In genomic region chr6:26027491-26028211, GRCh38 we compare ENCODE assay signal across 7 cellular contexts. TPM values are rescaled to one million over a fixed set of nuclear protein-coding genes. Genes with fewer than 3 reads are reported as not detected.
DNase-seq lines count a peak whose midpoint lies in the region; ATAC-seq and TF ChIP-seq lines count a peak whose summit lies in the region.

No MANE protein-coding gene starts in this region.

- H3K27ac Mint-ChIP-seq in HFFc6, result peak overlapping the region; percentile 92
- H3K27ac Mint-ChIP-seq in WTC11, result peak overlapping the region; percentile 98
- H3K27ac Mint-ChIP-seq in stimulated activated effector memory CD8-positive, alpha-beta T cell treated with anti-CD3 and anti-CD28 coated beads, Interleukin-12 subunit alpha, Interleukin-12 subunit beta, amount 100 ng/mL, for 72 hours, result peak overlapping the region; percentile 97

- 55% methylated on average over 9 of the region's 9 CpGs for WGBS in right cardiac atrium

- H3K36me3 Mint-ChIP-seq in HFFc6 (ENCODE audit: low read depth) (no peaks in the 10 kb centered on the region), WTC11 (peaks cover 5% of the 10 kb centered on the region)
- peaks cover 36% of the 10 kb centered on the region for H3K36me3 Mint-ChIP-seq in stimulated activated effector memory CD8-positive, alpha-beta T cell treated with anti-CD3 and anti-CD28 coated beads, Interleukin-12 subunit alpha, Interleukin-12 subunit beta, amount 100 ng/mL, for 72 hours

- no peaks in the 10 kb centered on the region for H3K9me3 ChIP-seq in right cardiac atrium (ENCODE audit: control insufficient read depth, low read length)

- TF ChIP-seq CTCF in HFFc6 (IDR thresholded peaks at IDR 0.05), result no peak
- TF ChIP-seq CTCF in WTC11 (IDR thresholded peaks at IDR 0.05), result no peak

- H3K4me1 Mint-ChIP-seq in HFFc6 (ENCODE audit: low read depth) (peaks cover 80% of the 10 kb centered on the region), WTC11 (peaks cover 63% of the 10 kb centered on the region)
- peaks cover 40% of the 10 kb centered on the region for H3K4me1 Mint-ChIP-seq in stimulated activated effector memory CD8-positive, alpha-beta T cell treated with anti-CD3 and anti-CD28 coated beads, Interleukin-12 subunit alpha, Interleukin-12 subunit beta, amount 100 ng/mL, for 72 hours

- no peak for DNase-seq in HFFc6
- DNase-seq in WTC11 (ENCODE audit: low spot score), result no peak
- DNase-seq in right cardiac atrium, result no peak
- no peak for DNase-seq in stimulated activated effector memory CD8-positive, alpha-beta T cell treated with anti-CD3 and anti-CD28 coated beads, Interleukin-12 subunit alpha, Interleukin-12 subunit beta, amount 100 ng/mL, for 72 hours (ENCODE audit: low spot score in 2 of 2)
- DNase-seq in GM03348 (ENCODE audit: low spot score), result no peak
- no peak for DNase-seq in stimulated activated CD4-positive, alpha-beta T cell treated with anti-CD3 and anti-CD28 coated beads, Interleukin-4, amount 100 ng/mL, for 1 hour

- no peaks in the 10 kb centered on the region for H3K27me3 ChIP-seq in right cardiac atrium (ENCODE audit: control insufficient read depth, insufficient read depth)

- H3K9me3 Mint-ChIP-seq in HFFc6, result no peaks in the 10 kb centered on the region
- no peaks in the 10 kb centered on the region for H3K9me3 Mint-ChIP-seq in WTC11
- no peaks in the 10 kb centered on the region for H3K9me3 Mint-ChIP-seq in stimulated activated effector memory CD8-positive, alpha-beta T cell treated with anti-CD3 and anti-CD28 coated beads, Interleukin-12 subunit alpha, Interleukin-12 subunit beta, amount 100 ng/mL, for 72 hours

- no peak overlapping the region for H3K27ac ChIP-seq in right cardiac atrium (ENCODE audit: low read length)

- H3K27me3 Mint-ChIP-seq in HFFc6 (ENCODE audit: insufficient read depth) (peaks cover 16% of the 10 kb centered on the region), WTC11 (ENCODE audit: low read depth) (no peaks in the 10 kb centered on the region)

- CTCF ChIA-PET in WTC11 (lab: Charles Lee), result no interaction called here

- no peak for ATAC-seq in WTC11
- no peak for ATAC-seq in right cardiac atrium
- ATAC-seq in stimulated activated effector memory CD8-positive, alpha-beta T cell treated with anti-CD3 and anti-CD28 coated beads, Interleukin-12 subunit alpha, Interleukin-12 subunit beta, amount 100 ng/mL, for 72 hours, result no peak
- no peak for ATAC-seq in GM18868 (IDR thresholded peaks at IDR 0.05; ENCODE audit: unreplicated experiment)

- H3K4me1 ChIP-seq in right cardiac atrium (ENCODE audit: control insufficient read depth, insufficient read depth, low read length), result peaks cover 2% of the 10 kb centered on the region

- intact Hi-C loops in right cardiac atrium (cut with DNase I), result loop anchor here in 2 of 4 donors (10.0 kb wide), 3 partner anchors 157 to 1107 kb away; partner anchors contain the start of gene ABT1 (in 1 of the 2)

- H3K4me3 Mint-ChIP-seq in HFFc6 (peak overlapping the region; percentile 89), WTC11 (peak overlapping the region; percentile 92)
- peak overlapping the region; percentile 75 for H3K4me3 Mint-ChIP-seq in stimulated activated effector memory CD8-positive, alpha-beta T cell treated with anti-CD3 and anti-CD28 coated beads, Interleukin-12 subunit alpha, Interleukin-12 subunit beta, amount 100 ng/mL, for 72 hours

- H3K4me3 ChIP-seq in right cardiac atrium (ENCODE audit: low read length), result peak overlapping the region; percentile 68

- POLR2A ChIA-PET in WTC11 (lab: Charles Lee), result interaction anchor here (0.5 to 11.6 kb wide), 21 partner anchors 18 to 1866 kb away, joined by 3 to 365 read pairs (median 12); a partner anchor contains a TSS

TF ChIP-seq in WTC11, 78 proteins besides CTCF, POLR2A, EP300 and RAD21:
- no peak for TF ChIP-seq PREB (CRISPR knock-in tag; IDR thresholded peaks at IDR 0.05; ENCODE audit: borderline replicate concordance)
- TF ChIP-seq ZNF671 (CRISPR knock-in tag; IDR thresholded peaks at IDR 0.05), result no peak
- no peak for TF ChIP-seq FOXP4 (CRISPR knock-in tag; IDR thresholded peaks at IDR 0.05)
- 0 out of 2 replicates have a peak, but pooled peaks have one; percentile 29 for TF ChIP-seq ZNF425 (CRISPR knock-in tag; conservative IDR thresholded peaks at IDR 0.05)

RNA-seq across cellular contexts. Expression of gene HFE, which starts 59.6 kb away (rescaled TPM):
- 10 to 100 TPM; 16.1 to 21.7 (median 18.3) TPM for total RNA-seq in HFFc6 (2021; fragmentation: NEBNext Ultra II Directional; extraction: Animal tissue kit (Norgen Biotek cat#: 25700))
- total RNA-seq in WTC11 (2021), result 1.9 to 2.4 TPM (median 2.0 TPM) in 3 replicates
- 10 to 100 TPM in 1 of 4 donors, 1 to 10 TPM in 3; 4.3 to 13.2 (median 8.4) TPM for total RNA-seq in right cardiac atrium
- 5.3 TPM for polyA plus RNA-seq in right cardiac atrium
